Comparison of ENCODE assay signal across 24 cellular contexts in genomic region chr14:65864993-65865392, GRCh38.
DNase-seq lines count a peak whose midpoint lies in the region; ATAC-seq and TF ChIP-seq lines count a peak whose summit lies in the region.
"Had no signal": no experiment of that assay in that cellular context is flagged by ENCODE, and none has a peak within 500 bp of the region (broad histone marks: within the 10 kb centered on the region; RNA-seq: fewer than 3 reads in every experiment).

No MANE protein-coding gene starts in this region.

- no peaks in the 10 kb centered on the region for H4K20me1 ChIP-seq in Loucy (ENCODE audit: insufficient read depth, low read length, poor library complexity, severe bottlenecking)

- H3K4me3 Mint-ChIP-seq in activated CD4-positive, alpha-beta T cell treated with anti-CD3 and anti-CD28 coated beads for 36 hours, result no peak overlapping the region
- H3K4me3 Mint-ChIP-seq in CD4-positive, alpha-beta memory T cell, result peak overlapping the region in 4 of 8 donors; percentile 1 to 45 (median 34)
- H3K4me3 Mint-ChIP-seq: H9 had no signal

- H3K9me3 ChIP-seq in CD4-positive, alpha-beta memory T cell (ENCODE audit: control insufficient read depth in 1 of 2, low read length in 2 of 2), result no peaks in the 10 kb centered on the region
- H3K9me3 ChIP-seq in Loucy (ENCODE audit: insufficient read depth, low read depth, low read length), result no peaks in the 10 kb centered on the region
- H3K9me3 ChIP-seq: left lung, psoas muscle, SJCRH30, tibial nerve had no signal

- H3K9ac ChIP-seq in Loucy (ENCODE audit: low read depth, low read length, poor library complexity, severe bottlenecking), result peak overlapping the region; percentile 54

- no peak overlapping the region for H3K4me3 ChIP-seq in CD4-positive, alpha-beta memory T cell (ENCODE audit: low read length in 2 of 2)
- H3K4me3 ChIP-seq in Loucy (ENCODE audit: low read length, poor library complexity, severe bottlenecking), result peak overlapping the region; percentile 19
- no peak overlapping the region for H3K4me3 ChIP-seq in H7 (ENCODE audit: insufficient read depth, low read depth, low read length)
- H3K4me3 ChIP-seq: left lung, psoas muscle, SJCRH30, tibial nerve had no signal

- peaks cover 47% of the 10 kb centered on the region for H3K4me1 ChIP-seq in CD4-positive, alpha-beta memory T cell (ENCODE audit: insufficient read depth, low read length)
- peaks cover 44% of the 10 kb centered on the region for H3K4me1 ChIP-seq in Loucy (ENCODE audit: insufficient read depth, low read length, poor library complexity, severe bottlenecking)
- H3K4me1 ChIP-seq: left lung, psoas muscle, SJCRH30, tibial nerve had no signal

- TF ChIP-seq CTCF in Loucy (conservative IDR thresholded peaks at IDR 0.05; ENCODE audit: low read length), result no peak

- H3K36me3 Mint-ChIP-seq in activated CD4-positive, alpha-beta T cell treated with anti-CD3 and anti-CD28 coated beads for 36 hours (ENCODE audit: low read depth), result no peaks in the 10 kb centered on the region
- no peaks in the 10 kb centered on the region for H3K36me3 Mint-ChIP-seq in CD4-positive, alpha-beta memory T cell

- no peaks in the 10 kb centered on the region for H3K9me2 ChIP-seq in Loucy (replicated peaks; ENCODE audit: low read depth, low read length)

- peak overlapping the region; percentile 52 for H3K4me2 ChIP-seq in Loucy (ENCODE audit: low read depth, low read length, poor library complexity, severe bottlenecking)

- no peak overlapping the region for H3K27ac ChIP-seq in CD4-positive, alpha-beta memory T cell (ENCODE audit: low read depth, low read length)
- H3K27ac ChIP-seq: C4-2B, left lung, psoas muscle, SJCRH30, tibial nerve had no signal

- no peaks in the 10 kb centered on the region for H3K27me3 ChIP-seq in CD4-positive, alpha-beta memory T cell (ENCODE audit: insufficient read depth, low read length)
- H3K27me3 ChIP-seq in Loucy (ENCODE audit: insufficient read depth, low read length, poor library complexity, severe bottlenecking) (no peaks in the 10 kb centered on the region), H7 (ENCODE audit: control insufficient read depth, insufficient read depth, low read length) (no peaks in the 10 kb centered on the region)
- H3K27me3 ChIP-seq: left lung, SJCRH30, tibial nerve had no signal

- no peaks in the 10 kb centered on the region for H3K36me3 ChIP-seq in CD4-positive, alpha-beta memory T cell (ENCODE audit: insufficient read depth, low read length)
- H3K36me3 ChIP-seq in Loucy (ENCODE audit: insufficient read depth, low read length) (no peaks in the 10 kb centered on the region), H7 (replicated peaks; ENCODE audit: control insufficient read depth, insufficient read depth, low read length) (no peaks in the 10 kb centered on the region)
- H3K36me3 ChIP-seq: left lung, SJCRH30, tibial nerve had no signal

- no peaks in the 10 kb centered on the region for H3K79me2 ChIP-seq in Loucy (ENCODE audit: insufficient read depth, low read length)

- CTCF ChIA-PET in activated CD4-positive, alpha-beta T cell treated with anti-CD3 and anti-CD28 coated beads for 36 hours (lab: Charles Lee), result interaction anchor here (0.9 to 1.7 kb wide), 2 partner anchors 10 to 449 kb away, joined by 3 to 5 read pairs; no protein-coding TSS in a partner anchor
- CTCF ChIA-PET in CD4-positive, alpha-beta memory T cell (lab: Charles Lee; ENCODE audit: partially characterized antibody), result interaction anchor here (1.0 to 3.4 kb wide), 5 partner anchors 13 to 95 kb away, joined by 3 to 20 read pairs (median 5); no protein-coding TSS in a partner anchor

- POLR2A ChIA-PET in activated CD4-positive, alpha-beta T cell treated with anti-CD3 and anti-CD28 coated beads for 36 hours (lab: Charles Lee), result no interaction called here
- POLR2A ChIA-PET in CD4-positive, alpha-beta memory T cell (lab: Charles Lee; ENCODE audit: partially characterized antibody), result interaction anchor here (1.4 to 1.7 kb wide), 2 partner anchors 15 to 19 kb away, joined by 6 to 14 read pairs; no protein-coding TSS in a partner anchor

- H3K4me1 Mint-ChIP-seq in activated CD4-positive, alpha-beta T cell treated with anti-CD3 and anti-CD28 coated beads for 36 hours, result peaks cover 61% of the 10 kb centered on the region
- H3K4me1 Mint-ChIP-seq in CD4-positive, alpha-beta memory T cell, result peaks cover 44 to 57% (median 51%) of the 10 kb centered on the region in 4 donors

- no peaks in the 10 kb centered on the region for H3K9me3 Mint-ChIP-seq in activated CD4-positive, alpha-beta T cell treated with anti-CD3 and anti-CD28 coated beads for 36 hours (ENCODE audit: low read depth)
- peaks cover 0 to 2% (median 0%) of the 10 kb centered on the region in 8 donors for H3K9me3 Mint-ChIP-seq in CD4-positive, alpha-beta memory T cell

- intact Hi-C loops in activated CD4-positive, alpha-beta T cell treated with anti-CD3 and anti-CD28 coated beads for 36 hours (cut with DNase I, micrococcal nuclease), result loop anchor here in 1 of 2 experiments (2.0 kb wide), 1 partner anchor 20 kb away; no protein-coding TSS in a partner anchor
- intact Hi-C loops in CD4-positive, alpha-beta memory T cell (cut with micrococcal nuclease), result no loop called here

- H3K27me3 Mint-ChIP-seq in activated CD4-positive, alpha-beta T cell treated with anti-CD3 and anti-CD28 coated beads for 36 hours, result no peaks in the 10 kb centered on the region
- no peaks in the 10 kb centered on the region for H3K27me3 Mint-ChIP-seq in CD4-positive, alpha-beta memory T cell

- H2AFZ ChIP-seq in Loucy (ENCODE audit: low read length), result peak overlapping the region; percentile 76

- DNase-seq in activated CD4-positive, alpha-beta T cell treated with anti-CD3 and anti-CD28 coated beads for 36 hours, result no peak
- no peak for DNase-seq in activated CD4-positive, alpha-beta T cell treated with anti-CD3 and anti-CD28 coated beads, Interleukin-2, amount 50 U/mL, for 1 hour
- DNase-seq in CD4-positive, alpha-beta memory T cell, result no peak
- DNase-seq in left kidney (ENCODE audit: low read depth, low spot score) (peak; percentile 14), NCI-H774 (lab: John Stamatoyannopoulos, UW) (no peak), H7 (no peak), NCI-H2196 (lab: John Stamatoyannopoulos, UW; ENCODE audit: unreplicated experiment) (no peak)
- DNase-seq: ACHN; activated CD8-positive, alpha-beta memory T cell treated with anti-CD3 and anti-CD28 coated beads, Interleukin-2, amount 50 U/mL, for 4 hours; activated gamma-delta T cell treated with Interleukin-2 at 50 U/mL for 16 hours; anterior cingulate cortex; caudate nucleus; dermis blood vessel endothelial cell; H9; head of caudate nucleus; left lung; NCI-H1105; NCI-H2081 treated with DMSO at 0.1 percent for 48 hours; psoas muscle; SJCRH30; stimulated activated naive CD4-positive, alpha-beta T cell treated with Interleukin-2 at 50 U/mL for 16 hours had no signal

- H3F3A ChIP-seq in Loucy (ENCODE audit: low read depth), result no peaks in the 10 kb centered on the region

- H3K27ac Mint-ChIP-seq in activated CD4-positive, alpha-beta T cell treated with anti-CD3 and anti-CD28 coated beads for 36 hours, result peak overlapping the region; percentile 14
- peak overlapping the region in 4 of 7 donors; percentile 15 to 75 (median 32) for H3K27ac Mint-ChIP-seq in CD4-positive, alpha-beta memory T cell
- H3K27ac Mint-ChIP-seq: H9 had no signal

- no peak for ATAC-seq in activated CD4-positive, alpha-beta T cell treated with anti-CD3 and anti-CD28 coated beads for 36 hours
- ATAC-seq: left lung, psoas muscle had no signal
